In the genomic region with DNA sequence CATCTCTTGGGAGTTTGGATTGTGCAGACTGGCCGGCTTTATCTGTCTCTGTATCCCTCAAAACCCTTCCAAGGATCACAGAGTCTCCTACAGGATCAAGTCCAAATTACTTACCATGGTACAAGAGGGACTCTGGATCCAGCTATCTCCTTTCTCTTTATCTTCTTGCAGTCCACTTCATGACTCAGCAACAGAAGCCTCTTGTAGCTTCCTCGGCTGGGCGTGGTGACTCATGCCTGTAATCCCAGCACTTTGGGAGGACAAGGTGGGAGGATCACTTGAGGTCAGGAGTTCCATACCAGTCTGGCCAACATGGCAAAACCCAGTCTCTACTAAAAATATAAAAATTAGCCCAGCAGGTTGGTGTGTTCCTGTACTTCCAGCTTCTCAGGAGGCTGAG, we compare ENCODE assay signal across 20 cellular contexts.
DNase-seq lines count a peak whose midpoint lies in the region; ATAC-seq and TF ChIP-seq lines count a peak whose summit lies in the region.
"Had no signal": no experiment of that assay in that cellular context is flagged by ENCODE, and none has a peak within 500 bp of the region (broad histone marks: within the 10 kb centered on the region; RNA-seq: fewer than 3 reads in every experiment).

No MANE protein-coding gene starts in this region.

- peaks cover 6% of the 10 kb centered on the region for H3K9me3 Mint-ChIP-seq in progenitor cell of endocrine pancreas (ENCODE audit: low read depth)
- no peaks in the 10 kb centered on the region for H3K9me3 Mint-ChIP-seq in CD4-positive, alpha-beta memory T cell
- H3K9me3 Mint-ChIP-seq: activated naive CD8-positive, alpha-beta T cell treated with anti-CD3 and anti-CD28 coated beads for 36 hours; activated T-cell treated with anti-CD3 and anti-CD28 coated beads, Interleukin-2, amount 50 U/mL, for 24 hours; effector memory CD8-positive, alpha-beta T cell; naive B cell had no signal

- TF ChIP-seq CTCF in fibroblast of pulmonary artery (IDR thresholded peaks at IDR 0.05; ENCODE audit: low read length, missing control alignments) (no peak), progenitor cell of endocrine pancreas (IDR thresholded peaks at IDR 0.05; ENCODE audit: unreplicated experiment) (no peak)

- peaks cover 52% of the 10 kb centered on the region for H3K4me1 Mint-ChIP-seq in progenitor cell of endocrine pancreas (ENCODE audit: low read depth)
- no peaks in the 10 kb centered on the region for H3K4me1 Mint-ChIP-seq in CD4-positive, alpha-beta memory T cell
- H3K4me1 Mint-ChIP-seq: activated naive CD8-positive, alpha-beta T cell treated with anti-CD3 and anti-CD28 coated beads for 36 hours; naive B cell had no signal

- peak overlapping the region; percentile 86 for H3K27ac Mint-ChIP-seq in progenitor cell of endocrine pancreas
- H3K27ac Mint-ChIP-seq in CD4-positive, alpha-beta memory T cell = no peak overlapping the region
- H3K27ac Mint-ChIP-seq: activated naive CD8-positive, alpha-beta T cell treated with anti-CD3 and anti-CD28 coated beads for 36 hours; activated T-cell treated with anti-CD3 and anti-CD28 coated beads, Interleukin-2, amount 50 U/mL, for 24 hours; effector memory CD8-positive, alpha-beta T cell had no signal

- no peaks in the 10 kb centered on the region for H3K9me3 ChIP-seq in CD4-positive, alpha-beta memory T cell (ENCODE audit: control insufficient read depth in 1 of 2, low read length in 2 of 2)
- H3K9me3 ChIP-seq: upper lobe of right lung had no signal

- POLR2A ChIA-PET in CD4-positive, alpha-beta memory T cell (lab: Charles Lee; ENCODE audit: partially characterized antibody) = no interaction called here

- DNase-seq in DMS53 (lab: John Stamatoyannopoulos, UW) = peak; percentile 84
- no peak for DNase-seq in DMS53 treated with DMSO at 0.1 percent for 48 hours (lab: John Stamatoyannopoulos, UW; ENCODE audit: unreplicated experiment)
- peak; percentile 76 for DNase-seq in RPMI7951 (ENCODE audit: low read depth)
- peak; percentile 49 for DNase-seq in fibroblast of pulmonary artery (ENCODE audit: low read depth)
- no peak for DNase-seq in progenitor cell of endocrine pancreas (ENCODE audit: low spot score, unreplicated experiment)
- no peak for DNase-seq in left colon
- no peak for DNase-seq in CD4-positive, alpha-beta memory T cell
- DNase-seq: activated naive CD8-positive, alpha-beta T cell treated with anti-CD3 and anti-CD28 coated beads for 36 hours; activated T-cell treated with anti-CD3 and anti-CD28 coated beads, Interleukin-2, amount 50 U/mL, for 24 hours; cerebellar nuclear complex; DMS79 treated with DMSO at 0.1 percent for 48 hours; effector memory CD8-positive, alpha-beta T cell; Kasumi-1; naive B cell; NCI-H187; stimulated activated naive CD8-positive, alpha-beta T cell treated with anti-CD3 and anti-CD28 coated beads, Interleukin-15, Interleukin-2, amounts not matched to agents 100 U/mL and 50 U/mL, for 24 hours; upper lobe of right lung had no signal

- no peaks in the 10 kb centered on the region for H3K4me1 ChIP-seq in CD4-positive, alpha-beta memory T cell (ENCODE audit: insufficient read depth, low read length)
- H3K4me1 ChIP-seq: upper lobe of right lung had no signal

- no peaks in the 10 kb centered on the region for H3K27me3 Mint-ChIP-seq in progenitor cell of endocrine pancreas
- peaks cover 7 to 14% of the 10 kb centered on the region in 2 donors for H3K27me3 Mint-ChIP-seq in CD4-positive, alpha-beta memory T cell

- CTCF ChIA-PET in CD4-positive, alpha-beta memory T cell (lab: Charles Lee; ENCODE audit: partially characterized antibody) = no interaction called here

- H3K27me3 ChIP-seq in CD4-positive, alpha-beta memory T cell (ENCODE audit: insufficient read depth, low read length) = no peaks in the 10 kb centered on the region
- H3K27me3 ChIP-seq: upper lobe of right lung had no signal

- ATAC-seq in left colon (no peak), HG02798 (IDR thresholded peaks at IDR 0.05; ENCODE audit: poor library complexity, unreplicated experiment) (no peak)
- ATAC-seq: effector memory CD8-positive, alpha-beta T cell; stimulated activated naive CD8-positive, alpha-beta T cell treated with anti-CD3 and anti-CD28 coated beads, Interleukin-15, Interleukin-2, amounts not matched to agents 100 U/mL and 50 U/mL, for 24 hours; upper lobe of right lung had no signal

- H3K4me3 ChIP-seq in fibroblast of pulmonary artery (replicated peaks; ENCODE audit: low read depth, low read length) = no peak overlapping the region
- H3K4me3 ChIP-seq in CD4-positive, alpha-beta memory T cell (ENCODE audit: low read length in 2 of 2) = no peak overlapping the region
- H3K4me3 ChIP-seq: upper lobe of right lung had no signal

- no peak overlapping the region for H3K4me3 Mint-ChIP-seq in progenitor cell of endocrine pancreas (ENCODE audit: low read depth)
- no peak overlapping the region for H3K4me3 Mint-ChIP-seq in CD4-positive, alpha-beta memory T cell
- H3K4me3 Mint-ChIP-seq: activated naive CD8-positive, alpha-beta T cell treated with anti-CD3 and anti-CD28 coated beads for 36 hours; activated T-cell treated with anti-CD3 and anti-CD28 coated beads, Interleukin-2, amount 50 U/mL, for 24 hours; effector memory CD8-positive, alpha-beta T cell; naive B cell had no signal

- no peaks in the 10 kb centered on the region for H3K36me3 Mint-ChIP-seq in progenitor cell of endocrine pancreas (ENCODE audit: insufficient read depth)
- H3K36me3 Mint-ChIP-seq in CD4-positive, alpha-beta memory T cell = no peaks in the 10 kb centered on the region
- H3K36me3 Mint-ChIP-seq: activated naive CD8-positive, alpha-beta T cell treated with anti-CD3 and anti-CD28 coated beads for 36 hours; naive B cell had no signal

- intact Hi-C loops in left colon (cut with DNase I, micrococcal nuclease) = no loop called here
- intact Hi-C loops in CD4-positive, alpha-beta memory T cell (cut with micrococcal nuclease) = no loop called here

- no peak overlapping the region for H3K27ac ChIP-seq in CD4-positive, alpha-beta memory T cell (ENCODE audit: low read depth, low read length)
- H3K27ac ChIP-seq: 22Rv1, C4-2B, upper lobe of right lung had no signal

- H3K36me3 ChIP-seq in CD4-positive, alpha-beta memory T cell (ENCODE audit: insufficient read depth, low read length) = no peaks in the 10 kb centered on the region
- H3K36me3 ChIP-seq: upper lobe of right lung had no signal

Comparison
In these comparisons a context has a peak if more than half of its experiments do, and no peak if none do; other contexts are left out.
1. DNase-seq: peak in DMS53 (single experiment), RPMI7951 (single experiment) and fibroblast of pulmonary artery (single experiment); none in DMS53 treated with DMSO at 0.1 percent for 48 hours (single experiment), progenitor cell of endocrine pancreas (single experiment), left colon (0 of 2) and CD4-positive, alpha-beta memory T cell (0 of 5).